Comparison of ENCODE assay signal across 8 cellular contexts in the genomic region with DNA sequence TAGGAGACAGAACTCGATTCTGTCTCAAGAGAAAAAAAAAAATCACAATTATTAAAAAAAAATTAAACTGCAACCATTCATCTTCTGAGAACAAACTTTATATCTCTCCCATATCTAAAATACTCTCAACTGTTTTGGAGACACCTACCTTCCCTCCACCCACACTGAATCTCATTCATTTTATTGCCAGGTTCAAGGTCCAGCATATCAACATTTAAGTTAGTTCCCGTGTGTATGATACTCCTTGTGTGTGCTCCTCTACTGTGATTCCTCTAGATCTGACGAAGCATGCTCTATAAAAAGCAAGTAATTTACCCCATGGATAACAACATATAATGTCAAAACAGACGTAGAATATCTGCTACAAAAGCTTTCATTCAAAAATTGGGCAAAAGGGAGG.
"Had no signal": no experiment of that assay in that cellular context is flagged by ENCODE, and none has a peak within 500 bp of the region (broad histone marks: within the 10 kb centered on the region; RNA-seq: fewer than 3 reads in every experiment).

No MANE protein-coding gene starts in this region.

- H3K4me3 ChIP-seq: GM23248, HAP-1, K562 had no signal

- H3K27ac ChIP-seq: GM23248 had no signal

- ATAC-seq: HCT116, K562 had no signal

- H3K9ac ChIP-seq: GM23248 had no signal

- DNase-seq: GM23248, GOT3, H7, HFFc6, IMR-90 had no signal

- H3K9me3 ChIP-seq: HAP-1 had no signal

- H3K36me3 ChIP-seq: HAP-1 had no signal
